Comparison of ENCODE assay signal across 8 cellular contexts in the genomic region with DNA sequence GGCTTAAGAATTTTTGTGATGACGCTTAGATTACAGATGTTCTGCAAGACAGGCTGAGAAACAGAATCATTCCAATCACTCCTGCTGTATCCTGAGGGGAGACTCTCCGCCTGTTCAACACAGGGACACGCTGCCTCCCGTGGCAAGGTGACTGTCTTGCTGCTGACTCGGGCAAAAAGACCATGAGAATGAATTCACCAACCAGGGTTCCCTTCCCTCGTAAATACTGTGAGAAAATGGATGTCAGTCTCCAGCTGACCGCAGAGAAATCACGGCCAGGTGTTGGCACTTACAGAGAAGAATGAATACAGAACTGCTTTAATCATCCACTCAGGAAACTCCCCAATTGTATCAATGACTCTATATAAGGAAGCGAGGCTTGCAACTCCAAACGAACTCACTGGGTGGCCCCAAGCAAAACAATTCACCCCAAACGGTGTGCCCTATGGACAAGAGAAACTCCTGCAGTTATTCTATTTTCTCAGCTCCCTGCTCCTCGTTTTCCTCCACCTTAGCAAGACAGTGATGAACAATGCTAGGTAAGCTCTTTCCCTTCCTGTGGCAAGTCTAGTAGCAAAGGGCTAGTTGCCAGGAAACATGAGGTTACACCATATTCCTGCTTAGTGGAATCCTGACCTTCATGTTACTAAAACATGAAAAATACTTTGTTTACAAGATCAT. TPM values are rescaled to one million over a fixed set of nuclear protein-coding genes. Genes with fewer than 3 reads are reported as not detected.
A peak's percentile ranks its signal among the peaks of the same experiment; 100 is the strongest.
DNase-seq lines count a peak whose midpoint lies in the region; ATAC-seq and TF ChIP-seq lines count a peak whose summit lies in the region.

No MANE protein-coding gene starts in this region.

- peaks cover 3% of the 10 kb centered on the region for H3K36me3 Mint-ChIP-seq in neural crest cell (ENCODE audit: low read depth)

- TF ChIP-seq CTCF in neural crest cell (conservative IDR thresholded peaks at IDR 0.05) = peak; percentile 32
- TF ChIP-seq CTCF in omental fat pad (IDR thresholded peaks at IDR 0.05) = no peak

- H3K4me1 Mint-ChIP-seq in neural crest cell = peaks cover 52% of the 10 kb centered on the region

- no peak for ATAC-seq in omental fat pad (ENCODE audit: low FRiP score)

- no peaks in the 10 kb centered on the region for H3K36me3 ChIP-seq in endocrine pancreas (ENCODE audit: control insufficient read depth, insufficient read depth, low read length)

- H3K9me3 ChIP-seq in endocrine pancreas (ENCODE audit: control insufficient read depth, low read length) = no peaks in the 10 kb centered on the region

- peak; percentile 39 for DNase-seq in ELF-1 (ENCODE audit: low read depth, low spot score)
- peak; percentile 95 for DNase-seq in HCEC 1CT
- peak; percentile 36 for DNase-seq in NCI-H2029 treated with DMSO at 0.1 percent for 48 hours (lab: John Stamatoyannopoulos, UW)
- DNase-seq in neural crest cell (ENCODE audit: low read depth, low spot score) = no peak
- DNase-seq in activated CD8-positive, alpha-beta memory T cell treated with anti-CD3 and anti-CD28 coated beads, Interleukin-2, amount 50 U/mL, for 48 hours = no peak
- DNase-seq in ecto neural progenitor cell (ENCODE audit: low spot score) = no peak
- DNase-seq in omental fat pad (ENCODE audit: low spot score) = no peak

- H3K9ac ChIP-seq in endocrine pancreas (ENCODE audit: control insufficient read depth, insufficient read depth, low read length) = peak overlapping the region; percentile 36

- H3K4me3 Mint-ChIP-seq in neural crest cell = no peak overlapping the region

- no peaks in the 10 kb centered on the region for H3K27me3 ChIP-seq in endocrine pancreas (ENCODE audit: control insufficient read depth, insufficient read depth, low read length)

- H3K27me3 Mint-ChIP-seq in neural crest cell (ENCODE audit: low read depth) = no peaks in the 10 kb centered on the region

- H3K4me3 ChIP-seq in endocrine pancreas (ENCODE audit: control insufficient read depth, insufficient read depth, low read length) = peak overlapping the region; percentile 27

- peaks cover 12% of the 10 kb centered on the region for H3K4me1 ChIP-seq in endocrine pancreas (ENCODE audit: control insufficient read depth, insufficient read depth, low read length)

- peak overlapping the region; percentile 19 for H3K27ac Mint-ChIP-seq in neural crest cell (ENCODE audit: unreplicated experiment)

- no peaks in the 10 kb centered on the region for H3K9me3 Mint-ChIP-seq in neural crest cell

RNA-seq across cellular contexts. Expression of a gene that starts 22.8 kb away (rescaled TPM):
- 62.5 and 63.5 TPM in 2 replicates for total RNA-seq in neural crest cell
- total RNA-seq in omental fat pad = 10 to 100 TPM; 26.3 to 54.8 (median 36.9) TPM

Comparison
In these comparisons a context has a peak if more than half of its experiments do, and no peak if none do; other contexts are left out.
1. DNase-seq: peak in ELF-1 (single experiment), HCEC 1CT (single experiment) and NCI-H2029 treated with DMSO at 0.1 percent for 48 hours (single experiment); none in neural crest cell (single experiment), activated CD8-positive, alpha-beta memory T cell treated with anti-CD3 and anti-CD28 coated beads, Interleukin-2, amount 50 U/mL, for 48 hours (single experiment), ecto neural progenitor cell (single experiment) and omental fat pad (single experiment).